Comparison of ENCODE assay signal across 9 cellular contexts in genomic region chr16:11672206-11673090, GRCh38. TPM values are rescaled to one million over a fixed set of nuclear protein-coding genes. Genes with fewer than 3 reads are reported as not detected.
DNase-seq lines count a peak whose midpoint lies in the region; ATAC-seq and TF ChIP-seq lines count a peak whose summit lies in the region.
"Had no signal": no experiment of that assay in that cellular context is flagged by ENCODE, and none has a peak within 500 bp of the region (broad histone marks: within the 10 kb centered on the region; RNA-seq: fewer than 3 reads in every experiment).

No MANE protein-coding gene starts in this region.

- H3K36me3 Mint-ChIP-seq in activated CD4-positive, alpha-beta T cell treated with anti-CD3 and anti-CD28 coated beads, Interleukin-2, amount 10 ng/mL, durations not matched to agents 7 days and 5 days (ENCODE audit: low read depth) = peaks cover 17% of the 10 kb centered on the region

- TF ChIP-seq CTCF in OCI-LY1 (IDR thresholded peaks at IDR 0.05; ENCODE audit: low read length) (no peak), dorsolateral prefrontal cortex (IDR thresholded peaks at IDR 0.05 in 54 of 56, conservative IDR thresholded peaks at IDR 0.05 in 2 of 56; ENCODE audit: low read depth in 1 of 56, partially characterized antibody in 56 of 56) (no peak), GM13976 (IDR thresholded peaks at IDR 0.05; ENCODE audit: borderline replicate concordance, control extremely low read depth, extremely low read depth, insufficient read depth, missing control alignments) (no peak)

- H3K4me3 ChIP-seq in OCI-LY1 (ENCODE audit: low read depth, low read length, poor library complexity, severe bottlenecking) (peak overlapping the region; percentile 17), dorsolateral prefrontal cortex (peak overlapping the region in 20 of 59 donors; percentile 2 to 90 (median 14))

- H3K4me1 ChIP-seq in OCI-LY1 (ENCODE audit: insufficient read depth, low read length, severe bottlenecking) = peaks cover 66% of the 10 kb centered on the region

- H3K27ac ChIP-seq in OCI-LY1 (ENCODE audit: low read depth, low read length, poor library complexity, severe bottlenecking) (peak overlapping the region; percentile 36), dorsolateral prefrontal cortex (peak overlapping the region in 49 of 59 donors; percentile 20 to 94 (median 77))

- peak overlapping the region; percentile 28; the same call in 1 of the 2 replicates for H3K9ac ChIP-seq in OCI-LY1 (ENCODE audit: low read length)

- no peak overlapping the region for H2AFZ ChIP-seq in OCI-LY1 (ENCODE audit: low read length)

- peaks cover 17% of the 10 kb centered on the region for H3K36me3 ChIP-seq in OCI-LY1 (ENCODE audit: insufficient read depth, low read length)

- no peaks in the 10 kb centered on the region for H3F3A ChIP-seq in OCI-LY1 (ENCODE audit: insufficient read depth, low read length)

- H3K9me2 ChIP-seq in OCI-LY1 (ENCODE audit: low read depth, low read length) = no peaks in the 10 kb centered on the region

- no peak for ATAC-seq in stimulated activated naive CD8-positive, alpha-beta T cell treated with anti-CD3 and anti-CD28 coated beads, Interleukin-15, Interleukin-2, amounts not matched to agents 100 U/mL and 50 U/mL, for 24 hours

- H3K4me3 Mint-ChIP-seq in activated CD4-positive, alpha-beta T cell treated with anti-CD3 and anti-CD28 coated beads, Interleukin-2, amount 10 ng/mL, durations not matched to agents 7 days and 5 days = peak overlapping the region; percentile 26

- H3K4me1 Mint-ChIP-seq in activated CD4-positive, alpha-beta T cell treated with anti-CD3 and anti-CD28 coated beads, Interleukin-2, amount 10 ng/mL, durations not matched to agents 7 days and 5 days = peaks cover 75% of the 10 kb centered on the region

- H3K27me3 Mint-ChIP-seq in activated CD4-positive, alpha-beta T cell treated with anti-CD3 and anti-CD28 coated beads, Interleukin-2, amount 10 ng/mL, durations not matched to agents 7 days and 5 days = no peaks in the 10 kb centered on the region

- H3K9me3 Mint-ChIP-seq in activated CD4-positive, alpha-beta T cell treated with anti-CD3 and anti-CD28 coated beads, Interleukin-2, amount 10 ng/mL, durations not matched to agents 7 days and 5 days = no peaks in the 10 kb centered on the region

- H3K9me3 ChIP-seq in OCI-LY1 (ENCODE audit: low read length) = no peaks in the 10 kb centered on the region

- intact Hi-C loops in dorsolateral prefrontal cortex (cut with DNase I) = no loop called here

- in situ Hi-C loops in GM13976 (cut with MboI; ENCODE audit: low sequenced_read_pairs, unreplicated experiment) = no loop called here

- CTCF ChIA-PET in activated CD4-positive, alpha-beta T cell treated with anti-CD3 and anti-CD28 coated beads, Interleukin-2, amount 10 ng/mL, durations not matched to agents 7 days and 5 days (lab: Charles Lee) = interaction anchor here (0.9 kb wide), 1 partner anchor 396 kb away, joined by 3 read pairs; no protein-coding TSS in a partner anchor

- peak overlapping the region; percentile 85 for H3K27ac Mint-ChIP-seq in activated CD4-positive, alpha-beta T cell treated with anti-CD3 and anti-CD28 coated beads, Interleukin-2, amount 10 ng/mL, durations not matched to agents 7 days and 5 days

- no peaks in the 10 kb centered on the region for H4K20me1 ChIP-seq in OCI-LY1 (ENCODE audit: insufficient read depth, low read length)

- POLR2A ChIA-PET in activated CD4-positive, alpha-beta T cell treated with anti-CD3 and anti-CD28 coated beads, Interleukin-2, amount 10 ng/mL, durations not matched to agents 7 days and 5 days (lab: Charles Lee) = no interaction called here

- no peaks in the 10 kb centered on the region for H3K79me2 ChIP-seq in OCI-LY1 (ENCODE audit: insufficient read depth, low read length)

- H3K27me3 ChIP-seq in OCI-LY1 (ENCODE audit: insufficient read depth, low read length) = no peaks in the 10 kb centered on the region
- H3K27me3 ChIP-seq in dorsolateral prefrontal cortex = no peaks in the 10 kb centered on the region

- H3K4me2 ChIP-seq in OCI-LY1 (ENCODE audit: low read length) = peak overlapping the region; percentile 50

- peak; percentile 61 for DNase-seq in activated CD4-positive, alpha-beta T cell treated with anti-CD3 and anti-CD28 coated beads, Interleukin-2, amount 10 ng/mL, durations not matched to agents 7 days and 5 days
- no peak for DNase-seq in activated CD4-positive, alpha-beta T cell treated with anti-CD3 and anti-CD28 coated beads, Interleukin-2, amount 50 U/mL, for 1 hour
- DNase-seq in dorsolateral prefrontal cortex (no peak), NCI-H2196 (lab: John Stamatoyannopoulos, UW; ENCODE audit: unreplicated experiment) (no peak), NCI-H345 treated with DMSO at 0.1 percent for 48 hours (lab: John Stamatoyannopoulos, UW; ENCODE audit: unreplicated experiment) (no peak), GM13976 (ENCODE audit: low spot score) (no peak)
- peak; percentile 38 for DNase-seq in stimulated activated naive CD8-positive, alpha-beta T cell treated with anti-CD3 and anti-CD28 coated beads, Interleukin-15, Interleukin-2, amounts not matched to agents 100 U/mL and 50 U/mL, for 24 hours
- DNase-seq: stimulated activated CD4-positive, alpha-beta T cell treated with anti-CD3 and anti-CD28 coated beads, Interleukin-2, amount 100 ng/mL, for 48 hours had no signal

RNA-seq across cellular contexts. Expression of gene SNN, which starts 4.2 kb away (rescaled TPM):
- 10 to 100 TPM; 21.7 to 23.4 TPM for total RNA-seq in activated CD4-positive, alpha-beta T cell treated with anti-CD3 and anti-CD28 coated beads, Interleukin-2, amount 10 ng/mL, durations not matched to agents 7 days and 5 days
- 100 to 1,000 TPM in 118 of 120 experiments, 10 to 100 TPM in 2; 90.3 to 278 (median 166) TPM for total RNA-seq in dorsolateral prefrontal cortex

Comparison
In these comparisons a context has a peak if more than half of its experiments do, and no peak if none do; other contexts are left out.
1. DNase-seq: peak in activated CD4-positive, alpha-beta T cell treated with anti-CD3 and anti-CD28 coated beads, Interleukin-2, amount 10 ng/mL, durations not matched to agents 7 days and 5 days (single experiment) and stimulated activated naive CD8-positive, alpha-beta T cell treated with anti-CD3 and anti-CD28 coated beads, Interleukin-15, Interleukin-2, amounts not matched to agents 100 U/mL and 50 U/mL, for 24 hours (single experiment); none in activated CD4-positive, alpha-beta T cell treated with anti-CD3 and anti-CD28 coated beads, Interleukin-2, amount 50 U/mL, for 1 hour (single experiment), dorsolateral prefrontal cortex (0 of 10), NCI-H2196 (single experiment), NCI-H345 treated with DMSO at 0.1 percent for 48 hours (single experiment) and GM13976 (single experiment).